In the genomic region with DNA sequence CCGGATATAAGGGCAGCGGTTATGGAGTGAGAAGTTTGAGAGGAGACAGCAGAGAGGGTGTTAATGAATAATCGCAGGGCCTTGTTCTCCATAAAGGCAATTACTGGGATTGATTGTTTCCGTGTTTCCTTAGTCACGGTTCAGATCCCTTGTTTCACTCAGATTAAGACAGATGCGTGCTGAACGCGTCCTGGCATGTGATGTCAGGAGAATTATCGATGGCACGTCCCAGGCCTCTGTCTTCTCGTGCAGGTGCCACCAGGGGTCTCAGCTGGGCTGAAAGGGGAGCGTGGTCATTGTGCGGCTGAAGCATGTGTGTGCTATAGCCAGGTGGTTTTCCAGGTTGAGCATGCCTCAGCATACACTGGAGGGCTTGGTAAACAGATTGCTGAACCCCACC, we compare ENCODE assay signal across 11 cellular contexts.
A peak's percentile ranks its signal among the peaks of the same experiment; 100 is the strongest.
DNase-seq lines count a peak whose midpoint lies in the region; ATAC-seq and TF ChIP-seq lines count a peak whose summit lies in the region.
"Had no signal": no experiment of that assay in that cellular context is flagged by ENCODE, and none has a peak within 500 bp of the region (broad histone marks: within the 10 kb centered on the region; RNA-seq: fewer than 3 reads in every experiment).

No MANE protein-coding gene starts in this region.

- H3K4me1 ChIP-seq in neuronal stem cell (ENCODE audit: control insufficient read depth in 2 of 2, insufficient read depth in 1 of 2, low read depth in 1 of 2, low read length in 2 of 2) = peaks cover 4 to 10% of the 10 kb centered on the region in 2 donors

- H3K4me2 ChIP-seq in neuronal stem cell (ENCODE audit: insufficient read depth, low read length, poor library complexity, severe bottlenecking) = no peak overlapping the region

- TF ChIP-seq CTCF in GM06990 (IDR thresholded peaks at IDR 0.05; ENCODE audit: insufficient read depth, low read length, poor library complexity, severe bottlenecking) = peak; percentile 54

- no peaks in the 10 kb centered on the region for H3K36me3 ChIP-seq in GM06990 (ENCODE audit: control insufficient read depth, insufficient read depth, low read length)
- H3K36me3 ChIP-seq in neuronal stem cell (replicated peaks in 1 of 2; ENCODE audit: control insufficient read depth in 2 of 2, insufficient read depth in 2 of 2, low read length in 2 of 2) = no peaks in the 10 kb centered on the region

- DNase-seq in GM06990 (ENCODE audit: extremely low read depth, insufficient read length) = peak; percentile 62
- DNase-seq in NCI-H2171 (lab: John Stamatoyannopoulos, UW) = peak; percentile 66
- DNase-seq in glomerular visceral epithelial cell (ENCODE audit: extremely low spot score) = peak; percentile 17
- DNase-seq in activated effector memory CD4-positive, alpha-beta T cell treated with anti-CD3 and anti-CD28 coated beads, Interleukin-2, amount 50 U/mL, for 16 hours = no peak
- DNase-seq in neuronal stem cell (ENCODE audit: low spot score) = no peak
- no peak for DNase-seq in AG20443 (ENCODE audit: low spot score)
- no peak for DNase-seq in SKM-1 treated with dmso at 0.1 percent for 144 hours (lab: John Stamatoyannopoulos, UW; ENCODE audit: unreplicated experiment)
- DNase-seq: DND-41, heart left ventricle, nucleus accumbens had no signal

- H3K18ac ChIP-seq in neuronal stem cell (ENCODE audit: low read length) = no peak overlapping the region

- H3K4me3 ChIP-seq in GM06990 (replicated peaks; ENCODE audit: low read depth, low read length) (peak overlapping the region; percentile 18; the same call in 1 of the 2 replicates), neuronal stem cell (ENCODE audit: low read length in 2 of 2) (no peak overlapping the region)
- H3K4me3 ChIP-seq: heart left ventricle had no signal

- H4K91ac ChIP-seq in neuronal stem cell (ENCODE audit: low read depth, low read length, poor library complexity) = no peak overlapping the region

- no peak overlapping the region for H2BK12ac ChIP-seq in neuronal stem cell (ENCODE audit: low read length)

- H4K8ac ChIP-seq in neuronal stem cell (ENCODE audit: low read depth, low read length) = no peak overlapping the region

- ATAC-seq in GM21576 (IDR thresholded peaks at IDR 0.05; ENCODE audit: unreplicated experiment) = peak; percentile 25
- ATAC-seq: heart left ventricle had no signal

- H2BK120ac ChIP-seq in neuronal stem cell (ENCODE audit: low read depth, low read length) = no peak overlapping the region

- H3K9ac ChIP-seq in neuronal stem cell (ENCODE audit: low read depth, low read length, poor library complexity) = no peak overlapping the region

- H3K9me3 ChIP-seq in neuronal stem cell (replicated peaks in 1 of 2; ENCODE audit: control insufficient read depth in 2 of 2, insufficient read depth in 1 of 2, low read depth in 1 of 2, low read length in 2 of 2) = no peaks in the 10 kb centered on the region
- H3K9me3 ChIP-seq: heart left ventricle had no signal

- H2AFZ ChIP-seq in neuronal stem cell (ENCODE audit: low read length) = no peak overlapping the region

- no peak overlapping the region for H3K4ac ChIP-seq in neuronal stem cell (ENCODE audit: low read length)

- H3K14ac ChIP-seq in neuronal stem cell (ENCODE audit: low read length) = no peak overlapping the region

- no CpG with 5 or more reads among the region's 13 CpGs for WGBS in neuronal stem cell (ENCODE audit: extremely low coverage in 2 of 2, insufficient read length in 2 of 2, insufficient replicate concordance in 1 of 2), 2 donors

- no peak overlapping the region for H3K23ac ChIP-seq in neuronal stem cell (ENCODE audit: low read depth, low read length, poor library complexity)

- H2BK15ac ChIP-seq in neuronal stem cell (ENCODE audit: low read length) = no peak overlapping the region

- no peak overlapping the region for H3K27ac ChIP-seq in neuronal stem cell (replicated peaks; ENCODE audit: low read length)
- H3K27ac ChIP-seq: heart left ventricle had no signal

- H2AK5ac ChIP-seq in neuronal stem cell (ENCODE audit: low read depth, low read length) = no peak overlapping the region

- H3K79me1 ChIP-seq in neuronal stem cell (ENCODE audit: low read depth, low read length) = no peaks in the 10 kb centered on the region

- H3K27me3 ChIP-seq in GM06990 (replicated peaks; ENCODE audit: control insufficient read depth, insufficient read depth, low read length) = no peaks in the 10 kb centered on the region
- no peaks in the 10 kb centered on the region for H3K27me3 ChIP-seq in neuronal stem cell (ENCODE audit: control insufficient read depth in 3 of 3, insufficient read depth in 3 of 3, low read depth in 1 of 3, low read length in 3 of 3)
- H3K27me3 ChIP-seq: heart left ventricle had no signal

- no peak overlapping the region for H2BK5ac ChIP-seq in neuronal stem cell (ENCODE audit: low read length)

Comparison
In these comparisons a context has a peak if more than half of its experiments do, and no peak if none do; other contexts are left out.
1. DNase-seq: peak in GM06990 (single experiment), NCI-H2171 (single experiment) and glomerular visceral epithelial cell (single experiment); none in activated effector memory CD4-positive, alpha-beta T cell treated with anti-CD3 and anti-CD28 coated beads, Interleukin-2, amount 50 U/mL, for 16 hours (single experiment), neuronal stem cell (single experiment), AG20443 (single experiment) and SKM-1 treated with dmso at 0.1 percent for 144 hours (single experiment).